12 cellular contexts compared by ENCODE assay signal in the genomic region with DNA sequence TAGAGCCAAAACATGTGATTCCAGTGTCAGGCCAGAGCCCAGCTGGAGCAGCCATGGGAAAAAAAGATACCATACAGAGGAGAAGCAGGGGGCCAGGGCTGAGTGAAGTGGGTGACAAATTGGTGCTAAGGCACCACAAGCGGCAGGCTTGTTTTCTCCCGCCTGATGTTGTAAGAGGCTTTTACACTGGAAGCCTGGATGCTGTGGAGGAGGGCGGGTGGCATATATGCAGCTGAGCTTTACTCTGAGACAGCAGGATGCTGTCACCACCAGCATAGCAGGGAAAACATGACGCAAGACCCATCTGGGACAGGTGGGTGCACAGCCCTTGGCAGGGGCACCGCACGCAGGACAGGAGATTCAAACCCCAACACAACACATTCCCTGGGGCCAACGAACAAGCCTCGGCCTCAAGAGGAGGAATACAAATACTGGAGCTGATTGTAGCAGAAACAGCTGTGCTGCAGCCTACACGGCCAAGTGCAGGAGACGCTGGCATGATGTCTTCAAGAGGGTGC.
DNase-seq lines count a peak whose midpoint lies in the region; FAIRE-seq and TF ChIP-seq lines count a peak whose summit lies in the region.
"Had no signal": no experiment of that assay in that cellular context is flagged by ENCODE, and none has a peak within 500 bp of the region (broad histone marks: within the 10 kb centered on the region; RNA-seq: fewer than 3 reads in every experiment).

No MANE protein-coding gene starts in this region.

- H3K4me3 ChIP-seq in AG10803 (ENCODE audit: low read length), result no peak overlapping the region
- H3K4me3 ChIP-seq in esophagus (ENCODE audit: low read depth in 1 of 2, low read length in 2 of 2), result no peak overlapping the region
- H3K4me3 ChIP-seq in neural cell (ENCODE audit: low read length), result peak overlapping the region; percentile 13
- H3K4me3 ChIP-seq in small intestine (ENCODE audit: low read depth in 1 of 2, low read length in 2 of 2), result no peak overlapping the region

- 80 to 82% methylated on average over 10 of the region's 10 CpGs for WGBS in esophagus, 2 donors
- 77 to 96% (median 88%) methylated on average over 10 of the region's 10 CpGs for whole genome bisulfite sequencing in small intestine, 3 donors

- no peak for TF ChIP-seq RAD21 in neural cell (conservative IDR thresholded peaks at IDR 0.05)

- peak overlapping the region; percentile 25 for H3K9ac ChIP-seq in neural cell (ENCODE audit: low read length)

- no peak overlapping the region for H3K4me2 ChIP-seq in neural cell (ENCODE audit: low read length)

- H3K27me3 ChIP-seq in esophagus (ENCODE audit: control insufficient read depth in 1 of 2, insufficient read depth in 2 of 2, low read length in 2 of 2) (no peaks in the 10 kb centered on the region), neural cell (ENCODE audit: insufficient read depth, low read depth, low read length) (no peaks in the 10 kb centered on the region), small intestine (ENCODE audit: control insufficient read depth in 2 of 2, insufficient read depth in 2 of 2, low read length in 2 of 2) (no peaks in the 10 kb centered on the region)

- H3K9me3 ChIP-seq in esophagus (ENCODE audit: control insufficient read depth in 2 of 2, insufficient read depth in 1 of 2, low read depth in 1 of 2, low read length in 1 of 2), result no peaks in the 10 kb centered on the region
- H3K9me3 ChIP-seq in neural cell (ENCODE audit: low read length), result no peaks in the 10 kb centered on the region
- no peaks in the 10 kb centered on the region for H3K9me3 ChIP-seq in small intestine (ENCODE audit: control insufficient read depth, low read depth)

- TF ChIP-seq CTCF in AG10803 (conservative IDR thresholded peaks at IDR 0.05; ENCODE audit: low read length) (no peak), neural cell (IDR thresholded peaks at IDR 0.05; ENCODE audit: poor library complexity, severe bottlenecking) (no peak)

- H4K20me1 ChIP-seq in neural cell (ENCODE audit: insufficient read depth), result no peaks in the 10 kb centered on the region

- H2AFZ ChIP-seq in neural cell (ENCODE audit: low read depth, low read length), result peak overlapping the region; percentile 6

- CTCF ChIA-PET in HEK293T (lab: Yijun Ruan, JAX), result no interaction called here

- peaks cover 2 to 5% of the 10 kb centered on the region in 2 donors for H3K4me1 ChIP-seq in esophagus (ENCODE audit: control insufficient read depth in 2 of 2, insufficient read depth in 2 of 2, low read length in 1 of 2)
- H3K4me1 ChIP-seq in small intestine (ENCODE audit: control insufficient read depth in 2 of 2, insufficient read depth in 1 of 2, low read depth in 1 of 2, low read length in 1 of 2), result no peaks in the 10 kb centered on the region

- H3K27ac ChIP-seq in esophagus (ENCODE audit: low read depth in 2 of 2, low read length in 1 of 2), result peak overlapping the region; percentile 6 to 27
- H3K27ac ChIP-seq in neural cell (ENCODE audit: low read length), result peak overlapping the region; percentile 57
- H3K27ac ChIP-seq in small intestine (ENCODE audit: low read depth in 1 of 2, low read length in 1 of 2), result no peak overlapping the region

- no peaks in the 10 kb centered on the region for H3K36me3 ChIP-seq in esophagus (ENCODE audit: control insufficient read depth in 2 of 2, insufficient read depth in 2 of 2, low read length in 1 of 2)
- H3K36me3 ChIP-seq in neural cell (ENCODE audit: insufficient read depth, low read length), result no peaks in the 10 kb centered on the region
- no peaks in the 10 kb centered on the region for H3K36me3 ChIP-seq in small intestine (ENCODE audit: control insufficient read depth in 2 of 2, insufficient read depth in 2 of 2, low read length in 2 of 2)

- peak; percentile 50 for DNase-seq in AG10803 (ENCODE audit: low read depth)
- DNase-seq in NCI-H1694 (lab: John Stamatoyannopoulos, UW), result peak; percentile 43
- DNase-seq in HEK293T (ENCODE audit: extremely low spot score), result no peak
- no peak for DNase-seq in activated effector memory CD4-positive, alpha-beta T cell treated with anti-CD3 and anti-CD28 coated beads, Interleukin-2, amount 50 U/mL, for 16 hours
- no peak for DNase-seq in small intestine
- DNase-seq in DMS79 (lab: John Stamatoyannopoulos, UW), result no peak
- DNase-seq: activated T-cell treated with anti-CD3 and anti-CD28 coated beads, Interleukin-2, amount 50 U/mL, for 4 hours; CD4-positive, alpha-beta T cell; Kasumi-1; naive thymus-derived CD4-positive, alpha-beta T cell had no signal

- no peak for FAIRE-seq in small intestine (lab: Jason Lieb, UNC)

- H3F3A ChIP-seq in neural cell (ENCODE audit: insufficient read depth, low read length, poor library complexity, severe bottlenecking), result no peaks in the 10 kb centered on the region

- H3K79me2 ChIP-seq in neural cell (replicated peaks; ENCODE audit: insufficient read depth, low read length), result peaks cover 8% of the 10 kb centered on the region

- H3K9me2 ChIP-seq in neural cell (ENCODE audit: insufficient read depth, low read length), result no peaks in the 10 kb centered on the region

- POLR2A ChIA-PET in HEK293T (lab: Yijun Ruan, JAX), result interaction anchor here (0.6 kb wide), 1 partner anchor 423 kb away, joined by 3 read pairs; no protein-coding TSS in a partner anchor

- peak; percentile 28 for TF ChIP-seq EP300 in neural cell (conservative IDR thresholded peaks at IDR 0.05; ENCODE audit: poor library complexity, severe bottlenecking)

TF ChIP-seq in neural cell, 6 proteins besides CTCF, POLR2A, EP300 and RAD21:
- TF ChIP-seq EZH2 (IDR thresholded peaks at IDR 0.05; ENCODE audit: borderline replicate concordance, insufficient read depth, low read length, poor library complexity, severe bottlenecking) (no peak), POLR2AphosphoS5 (IDR thresholded peaks at IDR 0.05) (peak; percentile 10)

TF ChIP-seq in HEK293T, 16 proteins besides CTCF, POLR2A, EP300 and RAD21:
- TF ChIP-seq L3MBTL2 (conservative IDR thresholded peaks at IDR 0.05) (no peak), ELF4 (IDR thresholded peaks at IDR 0.05) (no peak), HDGF (IDR thresholded peaks at IDR 0.05; ENCODE audit: borderline replicate concordance) (no peak), FOXK2 (IDR thresholded peaks at IDR 0.05) (no peak), TARDBP (IDR thresholded peaks at IDR 0.05) (no peak), BHLHE40 (IDR thresholded peaks at IDR 0.05; ENCODE audit: borderline replicate concordance) (no peak), SP1 (IDR thresholded peaks at IDR 0.05) (no peak)

Comparison
In these comparisons a context has a peak if more than half of its experiments do, and no peak if none do; other contexts are left out.
1. DNase-seq: peak in AG10803 (single experiment) and NCI-H1694 (single experiment); none in HEK293T (single experiment), activated effector memory CD4-positive, alpha-beta T cell treated with anti-CD3 and anti-CD28 coated beads, Interleukin-2, amount 50 U/mL, for 16 hours (single experiment), small intestine (single experiment) and DMS79 (single experiment).
2. H3K27ac ChIP-seq: peak in esophagus (2 of 2) and neural cell (single experiment); none in small intestine (0 of 2).